Comparison of ENCODE assay signal across 3 cellular contexts in the genomic region with DNA sequence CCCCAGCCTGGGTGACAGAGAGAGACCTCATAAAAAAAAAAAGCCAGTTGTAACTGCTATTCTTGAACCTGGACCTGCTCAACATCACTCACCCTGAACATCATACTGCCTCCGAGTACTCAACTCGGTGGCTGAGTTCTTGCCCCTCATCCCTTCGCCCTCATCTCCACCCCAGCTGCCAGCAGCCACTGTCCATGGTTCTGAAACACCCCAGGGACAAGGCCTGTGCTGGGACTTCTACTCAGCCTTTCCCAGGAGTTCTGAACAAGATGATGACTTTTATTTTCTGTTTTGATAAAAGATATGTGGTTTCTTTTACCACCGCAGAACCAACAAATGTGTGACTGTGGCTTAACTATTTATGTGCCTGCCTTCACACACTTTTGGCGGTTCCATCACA.
TF ChIP-seq lines count a peak whose summit lies in the region.

No MANE protein-coding gene starts in this region.

TF ChIP-seq in HepG2, 621 proteins besides CTCF, POLR2A, EP300 and RAD21 (continues in another document):
- TF ChIP-seq, protein P1, sequence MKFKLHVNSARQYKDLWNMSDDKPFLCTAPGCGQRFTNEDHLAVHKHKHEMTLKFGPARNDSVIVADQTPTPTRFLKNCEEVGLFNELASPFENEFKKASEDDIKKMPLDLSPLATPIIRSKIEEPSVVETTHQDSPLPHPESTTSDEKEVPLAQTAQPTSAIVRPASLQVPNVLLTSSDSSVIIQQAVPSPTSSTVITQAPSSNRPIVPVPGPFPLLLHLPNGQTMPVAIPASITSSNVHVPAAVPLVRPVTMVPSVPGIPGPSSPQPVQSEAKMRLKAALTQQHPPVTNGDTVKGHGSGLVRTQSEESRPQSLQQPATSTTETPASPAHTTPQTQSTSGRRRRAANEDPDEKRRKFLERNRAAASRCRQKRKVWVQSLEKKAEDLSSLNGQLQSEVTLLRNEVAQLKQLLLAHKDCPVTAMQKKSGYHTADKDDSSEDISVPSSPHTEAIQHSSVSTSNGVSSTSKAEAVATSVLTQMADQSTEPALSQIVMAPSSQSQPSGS (CRISPR knock-in tag; IDR thresholded peaks at IDR 0.05) = no peak
- TF ChIP-seq BRCA1 (CRISPR knock-in tag; IDR thresholded peaks at IDR 0.05) (no peak), ZNF564 (CRISPR knock-in tag; IDR thresholded peaks at IDR 0.05) (no peak), ZNF256 (CRISPR knock-in tag; conservative IDR thresholded peaks at IDR 0.05) (0 out of 2 replicates have a peak, but pooled peaks have one; percentile 37), ELF1 (CRISPR knock-in tag; IDR thresholded peaks at IDR 0.05) (no peak), EHMT2 (IDR thresholded peaks at IDR 0.05; ENCODE audit: borderline replicate concordance, low read depth, low read length) (peak; percentile 73; the same call in 1 of the 2 replicates), ZNF282 (IDR thresholded peaks at IDR 0.05; ENCODE audit: partially characterized antibody) (no peak)
- TF ChIP-seq, protein P2, sequence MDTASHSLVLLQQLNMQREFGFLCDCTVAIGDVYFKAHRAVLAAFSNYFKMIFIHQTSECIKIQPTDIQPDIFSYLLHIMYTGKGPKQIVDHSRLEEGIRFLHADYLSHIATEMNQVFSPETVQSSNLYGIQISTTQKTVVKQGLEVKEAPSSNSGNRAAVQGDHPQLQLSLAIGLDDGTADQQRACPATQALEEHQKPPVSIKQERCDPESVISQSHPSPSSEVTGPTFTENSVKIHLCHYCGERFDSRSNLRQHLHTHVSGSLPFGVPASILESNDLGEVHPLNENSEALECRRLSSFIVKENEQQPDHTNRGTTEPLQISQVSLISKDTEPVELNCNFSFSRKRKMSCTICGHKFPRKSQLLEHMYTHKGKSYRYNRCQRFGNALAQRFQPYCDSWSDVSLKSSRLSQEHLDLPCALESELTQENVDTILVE (CRISPR knock-in tag; IDR thresholded peaks at IDR 0.05) = peak; percentile 43; the same call in 1 of the 2 replicates
- TF ChIP-seq, protein P3, sequence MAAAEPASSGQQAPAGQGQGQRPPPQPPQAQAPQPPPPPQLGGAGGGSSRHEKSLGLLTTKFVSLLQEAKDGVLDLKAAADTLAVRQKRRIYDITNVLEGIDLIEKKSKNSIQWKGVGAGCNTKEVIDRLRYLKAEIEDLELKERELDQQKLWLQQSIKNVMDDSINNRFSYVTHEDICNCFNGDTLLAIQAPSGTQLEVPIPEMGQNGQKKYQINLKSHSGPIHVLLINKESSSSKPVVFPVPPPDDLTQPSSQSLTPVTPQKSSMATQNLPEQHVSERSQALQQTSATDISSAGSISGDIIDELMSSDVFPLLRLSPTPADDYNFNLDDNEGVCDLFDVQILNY (CRISPR knock-in tag; conservative IDR thresholded peaks at IDR 0.05) = 0 out of 2 replicates have a peak, but pooled peaks have one; percentile 30
- TF ChIP-seq, protein P4, sequence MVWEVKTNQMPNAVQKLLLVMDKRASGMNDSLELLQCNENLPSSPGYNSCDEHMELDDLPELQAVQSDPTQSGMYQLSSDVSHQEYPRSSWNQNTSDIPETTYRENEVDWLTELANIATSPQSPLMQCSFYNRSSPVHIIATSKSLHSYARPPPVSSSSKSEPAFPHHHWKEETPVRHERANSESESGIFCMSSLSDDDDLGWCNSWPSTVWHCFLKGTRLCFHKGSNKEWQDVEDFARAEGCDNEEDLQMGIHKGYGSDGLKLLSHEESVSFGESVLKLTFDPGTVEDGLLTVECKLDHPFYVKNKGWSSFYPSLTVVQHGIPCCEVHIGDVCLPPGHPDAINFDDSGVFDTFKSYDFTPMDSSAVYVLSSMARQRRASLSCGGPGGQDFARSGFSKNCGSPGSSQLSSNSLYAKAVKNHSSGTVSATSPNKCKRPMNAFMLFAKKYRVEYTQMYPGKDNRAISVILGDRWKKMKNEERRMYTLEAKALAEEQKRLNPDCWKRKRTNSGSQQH (CRISPR knock-in tag; IDR thresholded peaks at IDR 0.05; ENCODE audit: low read depth) = no peak
- TF ChIP-seq, protein P5, sequence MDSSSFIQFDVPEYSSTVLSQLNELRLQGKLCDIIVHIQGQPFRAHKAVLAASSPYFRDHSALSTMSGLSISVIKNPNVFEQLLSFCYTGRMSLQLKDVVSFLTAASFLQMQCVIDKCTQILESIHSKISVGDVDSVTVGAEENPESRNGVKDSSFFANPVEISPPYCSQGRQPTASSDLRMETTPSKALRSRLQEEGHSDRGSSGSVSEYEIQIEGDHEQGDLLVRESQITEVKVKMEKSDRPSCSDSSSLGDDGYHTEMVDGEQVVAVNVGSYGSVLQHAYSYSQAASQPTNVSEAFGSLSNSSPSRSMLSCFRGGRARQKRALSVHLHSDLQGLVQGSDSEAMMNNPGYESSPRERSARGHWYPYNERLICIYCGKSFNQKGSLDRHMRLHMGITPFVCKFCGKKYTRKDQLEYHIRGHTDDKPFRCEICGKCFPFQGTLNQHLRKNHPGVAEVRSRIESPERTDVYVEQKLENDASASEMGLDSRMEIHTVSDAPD (CRISPR knock-in tag; IDR thresholded peaks at IDR 0.05) = no peak

TF ChIP-seq in PFSK-1, 5 proteins besides CTCF, POLR2A, EP300 and RAD21:
- TF ChIP-seq, protein P6, sequence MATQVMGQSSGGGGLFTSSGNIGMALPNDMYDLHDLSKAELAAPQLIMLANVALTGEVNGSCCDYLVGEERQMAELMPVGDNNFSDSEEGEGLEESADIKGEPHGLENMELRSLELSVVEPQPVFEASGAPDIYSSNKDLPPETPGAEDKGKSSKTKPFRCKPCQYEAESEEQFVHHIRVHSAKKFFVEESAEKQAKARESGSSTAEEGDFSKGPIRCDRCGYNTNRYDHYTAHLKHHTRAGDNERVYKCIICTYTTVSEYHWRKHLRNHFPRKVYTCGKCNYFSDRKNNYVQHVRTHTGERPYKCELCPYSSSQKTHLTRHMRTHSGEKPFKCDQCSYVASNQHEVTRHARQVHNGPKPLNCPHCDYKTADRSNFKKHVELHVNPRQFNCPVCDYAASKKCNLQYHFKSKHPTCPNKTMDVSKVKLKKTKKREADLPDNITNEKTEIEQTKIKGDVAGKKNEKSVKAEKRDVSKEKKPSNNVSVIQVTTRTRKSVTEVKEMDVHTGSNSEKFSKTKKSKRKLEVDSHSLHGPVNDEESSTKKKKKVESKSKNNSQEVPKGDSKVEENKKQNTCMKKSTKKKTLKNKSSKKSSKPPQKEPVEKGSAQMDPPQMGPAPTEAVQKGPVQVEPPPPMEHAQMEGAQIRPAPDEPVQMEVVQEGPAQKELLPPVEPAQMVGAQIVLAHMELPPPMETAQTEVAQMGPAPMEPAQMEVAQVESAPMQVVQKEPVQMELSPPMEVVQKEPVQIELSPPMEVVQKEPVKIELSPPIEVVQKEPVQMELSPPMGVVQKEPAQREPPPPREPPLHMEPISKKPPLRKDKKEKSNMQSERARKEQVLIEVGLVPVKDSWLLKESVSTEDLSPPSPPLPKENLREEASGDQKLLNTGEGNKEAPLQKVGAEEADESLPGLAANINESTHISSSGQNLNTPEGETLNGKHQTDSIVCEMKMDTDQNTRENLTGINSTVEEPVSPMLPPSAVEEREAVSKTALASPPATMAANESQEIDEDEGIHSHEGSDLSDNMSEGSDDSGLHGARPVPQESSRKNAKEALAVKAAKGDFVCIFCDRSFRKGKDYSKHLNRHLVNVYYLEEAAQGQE (IDR thresholded peaks at IDR 0.05; ENCODE audit: insufficient read depth in 1 of 2, low read depth in 2 of 2, low read length in 2 of 2) = peak; percentile 98 to 99
- TF ChIP-seq TAF1 (IDR thresholded peaks at IDR 0.05; ENCODE audit: borderline replicate concordance, insufficient read depth, low read length) = no peak
TF ChIP-seq in PFSK-1: peak in this region for 1.

TF ChIP-seq in endothelial cell of umbilical vein, 7 proteins besides CTCF, POLR2A, EP300 and RAD21:
- TF ChIP-seq EZH2 (IDR thresholded peaks at IDR 0.05; ENCODE audit: borderline replicate concordance, low read depth, low read length, severe bottlenecking) = no peak
- no peak for TF ChIP-seq GATA2 (IDR thresholded peaks at IDR 0.05; ENCODE audit: insufficient read depth, insufficient read length, low read depth, low read length)
- no peak for TF ChIP-seq POLR2AphosphoS5 (IDR thresholded peaks at IDR 0.05; ENCODE audit: insufficient read depth, low read depth, low read length)
- no peak for TF ChIP-seq FOS (IDR thresholded peaks at IDR 0.05; ENCODE audit: borderline replicate concordance, insufficient read depth, low read length)
- no peak for TF ChIP-seq JUN (IDR thresholded peaks at IDR 0.05; ENCODE audit: borderline replicate concordance, insufficient read depth, insufficient read length, low read depth)
- no peak for TF ChIP-seq MYC (IDR thresholded peaks at IDR 0.05; ENCODE audit: low read depth, low read length)
- TF ChIP-seq, protein P7, sequence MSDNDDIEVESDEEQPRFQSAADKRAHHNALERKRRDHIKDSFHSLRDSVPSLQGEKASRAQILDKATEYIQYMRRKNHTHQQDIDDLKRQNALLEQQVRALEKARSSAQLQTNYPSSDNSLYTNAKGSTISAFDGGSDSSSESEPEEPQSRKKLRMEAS (IDR thresholded peaks at IDR 0.05; ENCODE audit: insufficient read depth, insufficient read length) = no peak
